In genomic region chr3:125375950-125376679, GRCh38 we compare ENCODE assay signal across 8 cellular contexts. TPM values are rescaled to one million over a fixed set of nuclear protein-coding genes. Genes with fewer than 3 reads are reported as not detected.
DNase-seq lines count a peak whose midpoint lies in the region; ATAC-seq and TF ChIP-seq lines count a peak whose summit lies in the region.

No MANE protein-coding gene starts in this region.

- H3K27ac ChIP-seq in psoas muscle = peak overlapping the region; percentile 95

- ATAC-seq in esophagus mucosa (peak; percentile 76), psoas muscle (peak in 3 of 4 donors; percentile 1 to 5 (median 2)), HG02798 (IDR thresholded peaks at IDR 0.05; ENCODE audit: poor library complexity, unreplicated experiment) (no peak), GM21381 (IDR thresholded peaks at IDR 0.05; ENCODE audit: unreplicated experiment) (no peak)

- H3K4me3 ChIP-seq in H7 (ENCODE audit: insufficient read depth, low read depth, low read length) (peak overlapping the region; percentile 74), psoas muscle (peak overlapping the region; percentile 88)

- H3K36me3 ChIP-seq in H7 (replicated peaks; ENCODE audit: control insufficient read depth, insufficient read depth, low read length) (no peaks in the 10 kb centered on the region), psoas muscle (ENCODE audit: insufficient read depth in 1 of 2, low read depth in 1 of 2) (peaks cover 0 to 3% of the 10 kb centered on the region in 2 donors)

- intact Hi-C loops in psoas muscle (cut with DNase I) = no loop called here

- no peaks in the 10 kb centered on the region for H3K9me3 ChIP-seq in psoas muscle

- peak; percentile 12 for DNase-seq in AG08396 (ENCODE audit: low spot score)
- DNase-seq in H7 = no peak
- DNase-seq in SHP77 (lab: John Stamatoyannopoulos, UW) = peak; percentile 20 to 40
- DNase-seq in psoas muscle = no peak
- DNase-seq in midbrain (lab: John Stamatoyannopoulos, UW) = no peak

- peaks cover 20% of the 10 kb centered on the region for H3K4me1 ChIP-seq in psoas muscle

- 49 to 56% (median 51%) methylated on average over 10 of the region's 10 CpGs for WGBS in psoas muscle, 3 donors

- TF ChIP-seq CTCF in psoas muscle (IDR thresholded peaks at IDR 0.05) = no peak

- no peaks in the 10 kb centered on the region for H3K27me3 ChIP-seq in H7 (ENCODE audit: control insufficient read depth, insufficient read depth, low read length)
- no peaks in the 10 kb centered on the region for H3K27me3 ChIP-seq in psoas muscle (ENCODE audit: insufficient read depth in 3 of 3, low read length in 2 of 3)

RNA-seq across cellular contexts. Expression of gene ZNF148, which starts 1.0 kb away (rescaled TPM):
- 9.7 and 14.3 TPM in 2 replicates for total RNA-seq in H7 (2014; rRNA removed; shearing (Covaris generic))
- total RNA-seq in esophagus mucosa (21.2 TPM), psoas muscle (10 to 100 TPM; 22.7 to 29.8 (median 27.8) TPM)
- 10 to 100 TPM in 1 of 3 donors, 1 to 10 TPM in 2; 3.5 to 13.8 (median 3.7) TPM for polyA plus RNA-seq in psoas muscle

Comparison
In these comparisons a context has a peak if more than half of its experiments do, and no peak if none do; other contexts are left out.
1. DNase-seq: peak in AG08396 (single experiment) and SHP77 (2 of 2); none in H7 (single experiment), psoas muscle (0 of 2) and midbrain (single experiment).
2. ATAC-seq: peak in esophagus mucosa (single experiment) and psoas muscle (3 of 4); none in HG02798 (single experiment) and GM21381 (single experiment).